In the genomic region with DNA sequence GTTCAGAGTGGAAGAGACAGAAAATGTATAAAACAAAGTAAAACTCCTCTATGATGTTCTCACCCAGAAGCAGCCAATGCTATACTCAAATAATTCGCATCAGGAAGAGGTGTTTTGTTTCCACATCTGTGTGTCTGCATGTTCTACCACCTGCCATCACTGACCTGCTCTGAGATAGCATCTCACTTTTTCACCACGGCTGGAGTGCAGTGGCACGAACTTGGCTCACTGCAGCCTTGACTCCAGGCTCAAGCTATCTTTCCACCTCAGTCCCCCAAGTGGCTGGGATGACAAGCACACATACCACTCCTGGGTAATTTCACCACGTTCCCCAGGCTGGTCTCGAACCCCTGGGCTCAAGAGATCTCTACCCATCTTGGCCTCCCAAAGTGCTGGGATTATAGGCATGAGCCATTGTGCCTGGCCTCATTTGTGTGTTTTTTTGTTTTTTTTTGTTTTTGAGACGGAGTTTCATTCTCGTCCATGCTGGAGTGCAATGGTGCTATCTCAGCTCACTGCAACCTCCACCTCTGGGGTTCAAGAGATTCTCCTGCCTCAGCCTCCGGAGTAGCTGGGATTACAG, we compare ENCODE assay signal across 1 cellular context.
TF ChIP-seq lines count a peak whose summit lies in the region.

No MANE protein-coding gene starts in this region.

TF ChIP-seq in WTC11, 78 proteins besides CTCF, POLR2A, EP300 and RAD21:
- TF ChIP-seq ZBTB21 (CRISPR knock-in tag; IDR thresholded peaks at IDR 0.05; ENCODE audit: borderline replicate concordance) (no peak), EMX1 (CRISPR knock-in tag; IDR thresholded peaks at IDR 0.05) (no peak), IRF2 (CRISPR knock-in tag; IDR thresholded peaks at IDR 0.05; ENCODE audit: borderline replicate concordance, low read depth) (no peak), ZNF263 (CRISPR knock-in tag; IDR thresholded peaks at IDR 0.05; ENCODE audit: low read depth) (no peak), TP53 (CRISPR knock-in tag; IDR thresholded peaks at IDR 0.05) (no peak), TEAD1 (CRISPR knock-in tag; IDR thresholded peaks at IDR 0.05) (no peak), JUN (CRISPR knock-in tag; IDR thresholded peaks at IDR 0.05) (no peak), MYBL2 (CRISPR knock-in tag; IDR thresholded peaks at IDR 0.05) (no peak), GRHL2 (CRISPR knock-in tag; IDR thresholded peaks at IDR 0.05; ENCODE audit: insufficient replicate concordance, severe bottlenecking) (no peak), ZNF317 (CRISPR knock-in tag; IDR thresholded peaks at IDR 0.05; ENCODE audit: borderline replicate concordance, low read depth) (no peak), CREM (CRISPR knock-in tag; IDR thresholded peaks at IDR 0.05) (no peak), RORB (CRISPR knock-in tag; IDR thresholded peaks at IDR 0.05) (no peak)
- TF ChIP-seq, protein P1, sequence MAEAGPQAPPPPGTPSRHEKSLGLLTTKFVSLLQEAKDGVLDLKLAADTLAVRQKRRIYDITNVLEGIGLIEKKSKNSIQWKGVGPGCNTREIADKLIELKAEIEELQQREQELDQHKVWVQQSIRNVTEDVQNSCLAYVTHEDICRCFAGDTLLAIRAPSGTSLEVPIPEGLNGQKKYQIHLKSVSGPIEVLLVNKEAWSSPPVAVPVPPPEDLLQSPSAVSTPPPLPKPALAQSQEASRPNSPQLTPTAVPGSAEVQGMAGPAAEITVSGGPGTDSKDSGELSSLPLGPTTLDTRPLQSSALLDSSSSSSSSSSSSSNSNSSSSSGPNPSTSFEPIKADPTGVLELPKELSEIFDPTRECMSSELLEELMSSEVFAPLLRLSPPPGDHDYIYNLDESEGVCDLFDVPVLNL (CRISPR knock-in tag; IDR thresholded peaks at IDR 0.05; ENCODE audit: borderline replicate concordance, low read depth), result no peak
- TF ChIP-seq, protein P2, sequence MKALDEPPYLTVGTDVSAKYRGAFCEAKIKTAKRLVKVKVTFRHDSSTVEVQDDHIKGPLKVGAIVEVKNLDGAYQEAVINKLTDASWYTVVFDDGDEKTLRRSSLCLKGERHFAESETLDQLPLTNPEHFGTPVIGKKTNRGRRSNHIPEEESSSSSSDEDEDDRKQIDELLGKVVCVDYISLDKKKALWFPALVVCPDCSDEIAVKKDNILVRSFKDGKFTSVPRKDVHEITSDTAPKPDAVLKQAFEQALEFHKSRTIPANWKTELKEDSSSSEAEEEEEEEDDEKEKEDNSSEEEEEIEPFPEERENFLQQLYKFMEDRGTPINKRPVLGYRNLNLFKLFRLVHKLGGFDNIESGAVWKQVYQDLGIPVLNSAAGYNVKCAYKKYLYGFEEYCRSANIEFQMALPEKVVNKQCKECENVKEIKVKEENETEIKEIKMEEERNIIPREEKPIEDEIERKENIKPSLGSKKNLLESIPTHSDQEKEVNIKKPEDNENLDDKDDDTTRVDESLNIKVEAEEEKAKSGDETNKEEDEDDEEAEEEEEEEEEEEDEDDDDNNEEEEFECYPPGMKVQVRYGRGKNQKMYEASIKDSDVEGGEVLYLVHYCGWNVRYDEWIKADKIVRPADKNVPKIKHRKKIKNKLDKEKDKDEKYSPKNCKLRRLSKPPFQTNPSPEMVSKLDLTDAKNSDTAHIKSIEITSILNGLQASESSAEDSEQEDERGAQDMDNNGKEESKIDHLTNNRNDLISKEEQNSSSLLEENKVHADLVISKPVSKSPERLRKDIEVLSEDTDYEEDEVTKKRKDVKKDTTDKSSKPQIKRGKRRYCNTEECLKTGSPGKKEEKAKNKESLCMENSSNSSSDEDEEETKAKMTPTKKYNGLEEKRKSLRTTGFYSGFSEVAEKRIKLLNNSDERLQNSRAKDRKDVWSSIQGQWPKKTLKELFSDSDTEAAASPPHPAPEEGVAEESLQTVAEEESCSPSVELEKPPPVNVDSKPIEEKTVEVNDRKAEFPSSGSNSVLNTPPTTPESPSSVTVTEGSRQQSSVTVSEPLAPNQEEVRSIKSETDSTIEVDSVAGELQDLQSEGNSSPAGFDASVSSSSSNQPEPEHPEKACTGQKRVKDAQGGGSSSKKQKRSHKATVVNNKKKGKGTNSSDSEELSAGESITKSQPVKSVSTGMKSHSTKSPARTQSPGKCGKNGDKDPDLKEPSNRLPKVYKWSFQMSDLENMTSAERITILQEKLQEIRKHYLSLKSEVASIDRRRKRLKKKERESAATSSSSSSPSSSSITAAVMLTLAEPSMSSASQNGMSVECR (CRISPR knock-in tag; IDR thresholded peaks at IDR 0.05; ENCODE audit: borderline replicate concordance), result no peak
- TF ChIP-seq, protein P3, sequence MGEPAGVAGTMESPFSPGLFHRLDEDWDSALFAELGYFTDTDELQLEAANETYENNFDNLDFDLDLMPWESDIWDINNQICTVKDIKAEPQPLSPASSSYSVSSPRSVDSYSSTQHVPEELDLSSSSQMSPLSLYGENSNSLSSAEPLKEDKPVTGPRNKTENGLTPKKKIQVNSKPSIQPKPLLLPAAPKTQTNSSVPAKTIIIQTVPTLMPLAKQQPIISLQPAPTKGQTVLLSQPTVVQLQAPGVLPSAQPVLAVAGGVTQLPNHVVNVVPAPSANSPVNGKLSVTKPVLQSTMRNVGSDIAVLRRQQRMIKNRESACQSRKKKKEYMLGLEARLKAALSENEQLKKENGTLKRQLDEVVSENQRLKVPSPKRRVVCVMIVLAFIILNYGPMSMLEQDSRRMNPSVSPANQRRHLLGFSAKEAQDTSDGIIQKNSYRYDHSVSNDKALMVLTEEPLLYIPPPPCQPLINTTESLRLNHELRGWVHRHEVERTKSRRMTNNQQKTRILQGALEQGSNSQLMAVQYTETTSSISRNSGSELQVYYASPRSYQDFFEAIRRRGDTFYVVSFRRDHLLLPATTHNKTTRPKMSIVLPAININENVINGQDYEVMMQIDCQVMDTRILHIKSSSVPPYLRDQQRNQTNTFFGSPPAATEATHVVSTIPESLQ (CRISPR knock-in tag; IDR thresholded peaks at IDR 0.05), result no peak
- TF ChIP-seq, protein P4, sequence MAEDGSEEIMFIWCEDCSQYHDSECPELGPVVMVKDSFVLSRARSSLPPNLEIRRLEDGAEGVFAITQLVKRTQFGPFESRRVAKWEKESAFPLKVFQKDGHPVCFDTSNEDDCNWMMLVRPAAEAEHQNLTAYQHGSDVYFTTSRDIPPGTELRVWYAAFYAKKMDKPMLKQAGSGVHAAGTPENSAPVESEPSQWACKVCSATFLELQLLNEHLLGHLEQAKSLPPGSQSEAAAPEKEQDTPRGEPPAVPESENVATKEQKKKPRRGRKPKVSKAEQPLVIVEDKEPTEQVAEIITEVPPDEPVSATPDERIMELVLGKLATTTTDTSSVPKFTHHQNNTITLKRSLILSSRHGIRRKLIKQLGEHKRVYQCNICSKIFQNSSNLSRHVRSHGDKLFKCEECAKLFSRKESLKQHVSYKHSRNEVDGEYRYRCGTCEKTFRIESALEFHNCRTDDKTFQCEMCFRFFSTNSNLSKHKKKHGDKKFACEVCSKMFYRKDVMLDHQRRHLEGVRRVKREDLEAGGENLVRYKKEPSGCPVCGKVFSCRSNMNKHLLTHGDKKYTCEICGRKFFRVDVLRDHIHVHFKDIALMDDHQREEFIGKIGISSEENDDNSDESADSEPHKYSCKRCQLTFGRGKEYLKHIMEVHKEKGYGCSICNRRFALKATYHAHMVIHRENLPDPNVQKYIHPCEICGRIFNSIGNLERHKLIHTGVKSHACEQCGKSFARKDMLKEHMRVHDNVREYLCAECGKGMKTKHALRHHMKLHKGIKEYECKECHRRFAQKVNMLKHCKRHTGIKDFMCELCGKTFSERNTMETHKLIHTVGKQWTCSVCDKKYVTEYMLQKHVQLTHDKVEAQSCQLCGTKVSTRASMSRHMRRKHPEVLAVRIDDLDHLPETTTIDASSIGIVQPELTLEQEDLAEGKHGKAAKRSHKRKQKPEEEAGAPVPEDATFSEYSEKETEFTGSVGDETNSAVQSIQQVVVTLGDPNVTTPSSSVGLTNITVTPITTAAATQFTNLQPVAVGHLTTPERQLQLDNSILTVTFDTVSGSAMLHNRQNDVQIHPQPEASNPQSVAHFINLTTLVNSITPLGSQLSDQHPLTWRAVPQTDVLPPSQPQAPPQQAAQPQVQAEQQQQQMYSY (CRISPR knock-in tag; IDR thresholded peaks at IDR 0.05), result no peak
